ENCODE assay signal across 13 cellular contexts in genomic region chr18:63476666-63477065, GRCh38. TPM values are rescaled to one million over a fixed set of nuclear protein-coding genes. Genes with fewer than 3 reads are reported as not detected.
A peak's percentile ranks its signal among the peaks of the same experiment; 100 is the strongest.
DNase-seq lines count a peak whose midpoint lies in the region; ATAC-seq and TF ChIP-seq lines count a peak whose summit lies in the region.
"Had no signal": no experiment of that assay in that cellular context is flagged by ENCODE, and none has a peak within 500 bp of the region (broad histone marks: within the 10 kb centered on the region; RNA-seq: fewer than 3 reads in every experiment).

SERPINB5 (plus strand) TSS chr18:63476958; CDS start chr18:63484429, 7,471 bp downstream.

- no peaks in the 10 kb centered on the region for H3K36me3 Mint-ChIP-seq in natural killer cell treated with Interleukin-12 subunit alpha and Interleukin-12 subunit beta and Interleukin-15 and Interleukin-18, amount 100 ng/mL, for 72 hours
- H3K36me3 Mint-ChIP-seq: naive B cell; stimulated activated effector memory CD8-positive, alpha-beta T cell treated with anti-CD3 and anti-CD28 coated beads, Interleukin-12 subunit alpha, Interleukin-12 subunit beta, amount 100 ng/mL, for 72 hours had no signal

- no peaks in the 10 kb centered on the region for H3K9me3 ChIP-seq in duodenal mucosa (ENCODE audit: control insufficient read depth in 1 of 2, low read length in 2 of 2)
- no peaks in the 10 kb centered on the region for H3K9me3 ChIP-seq in suprapubic skin
- no peaks in the 10 kb centered on the region for H3K9me3 ChIP-seq in right cardiac atrium (ENCODE audit: control insufficient read depth, low read length)

- no peaks in the 10 kb centered on the region for H3K4me1 Mint-ChIP-seq in natural killer cell treated with Interleukin-12 subunit alpha and Interleukin-12 subunit beta and Interleukin-15 and Interleukin-18, amount 100 ng/mL, for 72 hours (ENCODE audit: low read depth in 2 of 2)
- H3K4me1 Mint-ChIP-seq: naive B cell; stimulated activated effector memory CD8-positive, alpha-beta T cell treated with anti-CD3 and anti-CD28 coated beads, Interleukin-12 subunit alpha, Interleukin-12 subunit beta, amount 100 ng/mL, for 72 hours had no signal

- DNase-seq in HT1080 (ENCODE audit: low read depth) = peak; percentile 87
- DNase-seq in NCI-H345 (lab: John Stamatoyannopoulos, UW) = peak; percentile 74
- peak in 1 of 2 donors; percentile 82 for DNase-seq in suprapubic skin (ENCODE audit: low spot score in 2 of 2)
- no peak for DNase-seq in NK-92 (lab: John Stamatoyannopoulos, UW; ENCODE audit: unreplicated experiment)
- no peak for DNase-seq in hippocampal formation (lab: John Stamatoyannopoulos, UW)
- no peak for DNase-seq in right cardiac atrium
- DNase-seq in natural killer cell treated with Interleukin-12 subunit alpha and Interleukin-12 subunit beta and Interleukin-15 and Interleukin-18, amount 100 ng/mL, for 72 hours (ENCODE audit: low spot score) = no peak
- DNase-seq: amniotic stem cell, naive B cell, NCI-H82, T-helper 17 cell had no signal

- intact Hi-C loops in right cardiac atrium (cut with DNase I) = no loop called here

- no peaks in the 10 kb centered on the region for H3K27me3 ChIP-seq in duodenal mucosa (ENCODE audit: control insufficient read depth in 1 of 2, insufficient read depth in 2 of 2, low read length in 2 of 2)
- no peaks in the 10 kb centered on the region for H3K27me3 ChIP-seq in suprapubic skin
- H3K27me3 ChIP-seq in right cardiac atrium (ENCODE audit: control insufficient read depth, insufficient read depth) = no peaks in the 10 kb centered on the region

- no peaks in the 10 kb centered on the region for H3K9me3 Mint-ChIP-seq in natural killer cell treated with Interleukin-12 subunit alpha and Interleukin-12 subunit beta and Interleukin-15 and Interleukin-18, amount 100 ng/mL, for 72 hours
- H3K9me3 Mint-ChIP-seq: stimulated activated effector memory CD8-positive, alpha-beta T cell treated with anti-CD3 and anti-CD28 coated beads, Interleukin-12 subunit alpha, Interleukin-12 subunit beta, amount 100 ng/mL, for 72 hours had no signal

- TF ChIP-seq POLR2A in suprapubic skin (IDR thresholded peaks at IDR 0.05) = peak in 1 of 2 donors; percentile 31

- H3K4me1 ChIP-seq in duodenal mucosa (ENCODE audit: control insufficient read depth in 1 of 2, insufficient read depth in 2 of 2, low read length in 2 of 2) (peaks cover 13 to 17% of the 10 kb centered on the region in 2 donors), suprapubic skin (peaks cover 32% of the 10 kb centered on the region), right cardiac atrium (ENCODE audit: control insufficient read depth, insufficient read depth, low read length) (no peaks in the 10 kb centered on the region)

- H3K4me3 Mint-ChIP-seq in natural killer cell treated with Interleukin-12 subunit alpha and Interleukin-12 subunit beta and Interleukin-15 and Interleukin-18, amount 100 ng/mL, for 72 hours = no peak within 1 kb of the TSS
- H3K4me3 Mint-ChIP-seq: naive B cell; stimulated activated effector memory CD8-positive, alpha-beta T cell treated with anti-CD3 and anti-CD28 coated beads, Interleukin-12 subunit alpha, Interleukin-12 subunit beta, amount 100 ng/mL, for 72 hours; T-helper 17 cell had no signal

- TF ChIP-seq CTCF in suprapubic skin (IDR thresholded peaks at IDR 0.05) = no peak

- ATAC-seq in right cardiac atrium = no peak
- no peak for ATAC-seq in natural killer cell treated with Interleukin-12 subunit alpha and Interleukin-12 subunit beta and Interleukin-15 and Interleukin-18, amount 100 ng/mL, for 72 hours
- ATAC-seq: stimulated activated effector memory CD8-positive, alpha-beta T cell treated with anti-CD3 and anti-CD28 coated beads, Interleukin-12 subunit alpha, Interleukin-12 subunit beta, amount 100 ng/mL, for 72 hours; T-helper 17 cell had no signal

- H3K4me3 ChIP-seq in duodenal mucosa (ENCODE audit: low read depth in 1 of 2, low read length in 2 of 2) (peak within 1 kb of the TSS; percentile 69 to 81), suprapubic skin (peak within 1 kb of the TSS; percentile 54), right cardiac atrium (ENCODE audit: low read length) (no peak within 1 kb of the TSS)

- H3K27me3 Mint-ChIP-seq in natural killer cell treated with Interleukin-12 subunit alpha and Interleukin-12 subunit beta and Interleukin-15 and Interleukin-18, amount 100 ng/mL, for 72 hours = peaks cover 6 to 9% of the 10 kb centered on the region in 2 donors

- no peak for TF ChIP-seq EP300 in suprapubic skin (IDR thresholded peaks at IDR 0.05)

- H3K27ac ChIP-seq in duodenal mucosa (ENCODE audit: low read depth, low read length) = no peak within 1 kb of the TSS
- peak within 1 kb of the TSS; percentile 89 for H3K27ac ChIP-seq in suprapubic skin
- no peak within 1 kb of the TSS for H3K27ac ChIP-seq in right cardiac atrium (ENCODE audit: low read length)

- H3K36me3 ChIP-seq in duodenal mucosa (ENCODE audit: control insufficient read depth in 1 of 2, insufficient read depth in 2 of 2, low read length in 2 of 2) (no peaks in the 10 kb centered on the region), suprapubic skin (no peaks in the 10 kb centered on the region)

- WGBS in suprapubic skin = 59% methylated on average over 18 of the region's 21 CpGs
- 91% methylated on average over 21 of the region's 21 CpGs for WGBS in right cardiac atrium

- H3K9ac ChIP-seq in duodenal mucosa (ENCODE audit: low read depth in 1 of 2, low read length in 2 of 2) = peak within 1 kb of the TSS; percentile 19 to 76

- H3K27ac Mint-ChIP-seq in natural killer cell treated with Interleukin-12 subunit alpha and Interleukin-12 subunit beta and Interleukin-15 and Interleukin-18, amount 100 ng/mL, for 72 hours = no peak within 1 kb of the TSS
- H3K27ac Mint-ChIP-seq: naive B cell; stimulated activated effector memory CD8-positive, alpha-beta T cell treated with anti-CD3 and anti-CD28 coated beads, Interleukin-12 subunit alpha, Interleukin-12 subunit beta, amount 100 ng/mL, for 72 hours; T-helper 17 cell had no signal

RNA-seq across cellular contexts. Expression of gene SERPINB5, which starts in this region (rescaled TPM):
- 35.3 and 38.0 TPM in 2 replicates for total RNA-seq in HT1080 (2014; rRNA removed; shearing (Covaris generic))
- 27.7 and 32.8 TPM in 2 replicates for polyA plus RNA-seq in HT1080 (2015; cell fraction: cytosol; rRNA removed)
- 43.8 and 58.0 TPM in 2 replicates for polyA plus RNA-seq in HT1080 (2015; cell fraction: nucleus; rRNA removed)
- total RNA-seq in suprapubic skin = 100 to 1,000 TPM; 158 to 658 (median 458) TPM
- not detected for total RNA-seq in right cardiac atrium
- not detected for polyA plus RNA-seq in right cardiac atrium
- not detected for total RNA-seq in natural killer cell treated with Interleukin-12 subunit alpha and Interleukin-12 subunit beta and Interleukin-15 and Interleukin-18, amount 100 ng/mL, for 72 hours
- total RNA-seq: T-helper 17 cell had no signal

Comparison
In these comparisons a context has a peak if more than half of its experiments do, and no peak if none do; other contexts are left out.
1. RNA of gene SERPINB5 (total RNA-seq): 158 to 658 TPM in suprapubic skin and 35.3 to 38.0 TPM in HT1080; not detected in right cardiac atrium and not detected in natural killer cell treated with Interleukin-12 subunit alpha and Interleukin-12 subunit beta and Interleukin-15 and Interleukin-18, amount 100 ng/mL, for 72 hours; every median in the first group is over 10 times any median in the second.
2. DNase-seq: peak in HT1080 (single experiment) and NCI-H345 (single experiment); none in NK-92 (single experiment), hippocampal formation (0 of 2), right cardiac atrium (0 of 3) and natural killer cell treated with Interleukin-12 subunit alpha and Interleukin-12 subunit beta and Interleukin-15 and Interleukin-18, amount 100 ng/mL, for 72 hours (single experiment).